In the genomic region with DNA sequence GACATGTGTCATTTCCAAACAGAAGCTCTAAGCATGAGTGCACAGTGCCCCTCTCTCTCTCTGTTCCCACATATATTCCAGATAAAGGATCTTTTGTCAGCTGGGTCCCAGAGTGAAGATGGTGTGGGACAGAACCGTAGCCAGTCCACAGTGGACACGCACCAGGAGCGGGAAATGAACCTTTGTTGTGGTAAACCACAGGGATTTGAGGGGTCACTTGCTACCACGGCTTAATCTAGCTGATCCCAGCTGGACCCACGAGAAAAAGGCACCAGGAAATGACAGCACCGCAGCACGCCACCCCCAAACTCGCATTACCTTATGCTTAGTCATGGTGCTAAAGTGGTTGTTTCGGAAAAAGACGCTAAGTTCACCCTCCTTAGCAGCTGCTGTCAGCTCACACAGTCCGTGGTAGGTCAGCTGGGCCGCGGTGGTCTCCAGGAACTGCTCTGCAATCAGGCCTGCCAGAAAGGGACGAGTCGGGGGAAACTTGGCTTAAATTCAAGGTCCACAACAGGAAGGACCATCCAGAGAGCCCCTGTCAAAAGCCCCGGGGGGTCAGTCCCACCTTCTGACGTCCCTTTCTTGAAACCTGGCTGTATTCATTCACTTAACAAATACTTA, we compare ENCODE assay signal across 1 cellular context.
A peak's percentile ranks its signal among the peaks of the same experiment; 100 is the strongest.
TF ChIP-seq lines count a peak whose summit lies in the region.

No MANE protein-coding gene starts in this region.

TF ChIP-seq in K562, 482 proteins besides CTCF, POLR2A, EP300 and RAD21 (continued from another document and continues in another):
- TF ChIP-seq, protein P1, sequence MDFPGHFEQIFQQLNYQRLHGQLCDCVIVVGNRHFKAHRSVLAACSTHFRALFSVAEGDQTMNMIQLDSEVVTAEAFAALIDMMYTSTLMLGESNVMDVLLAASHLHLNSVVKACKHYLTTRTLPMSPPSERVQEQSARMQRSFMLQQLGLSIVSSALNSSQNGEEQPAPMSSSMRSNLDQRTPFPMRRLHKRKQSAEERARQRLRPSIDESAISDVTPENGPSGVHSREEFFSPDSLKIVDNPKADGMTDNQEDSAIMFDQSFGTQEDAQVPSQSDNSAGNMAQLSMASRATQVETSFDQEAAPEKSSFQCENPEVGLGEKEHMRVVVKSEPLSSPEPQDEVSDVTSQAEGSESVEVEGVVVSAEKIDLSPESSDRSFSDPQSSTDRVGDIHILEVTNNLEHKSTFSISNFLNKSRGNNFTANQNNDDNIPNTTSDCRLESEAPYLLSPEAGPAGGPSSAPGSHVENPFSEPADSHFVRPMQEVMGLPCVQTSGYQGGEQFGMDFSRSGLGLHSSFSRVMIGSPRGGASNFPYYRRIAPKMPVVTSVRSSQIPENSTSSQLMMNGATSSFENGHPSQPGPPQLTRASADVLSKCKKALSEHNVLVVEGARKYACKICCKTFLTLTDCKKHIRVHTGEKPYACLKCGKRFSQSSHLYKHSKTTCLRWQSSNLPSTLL (IDR thresholded peaks at IDR 0.05): no peak
- 0 out of 2 replicates have a peak, but pooled peaks have one; percentile 14 for TF ChIP-seq RHOXF2B (CRISPR knock-in tag; conservative IDR thresholded peaks at IDR 0.05)
- no peak; the same call in 1 of the 2 replicates for TF ChIP-seq BRD4 (IDR thresholded peaks at IDR 0.05)
- no peak for TF ChIP-seq WHSC1 (IDR thresholded peaks at IDR 0.05; ENCODE audit: low read length)
- no peak for TF ChIP-seq KLF16 (IDR thresholded peaks at IDR 0.05)
- no peak for TF ChIP-seq SIN3B (IDR thresholded peaks at IDR 0.05; ENCODE audit: low read depth)
- TF ChIP-seq SAFB2 (IDR thresholded peaks at IDR 0.05; ENCODE audit: borderline replicate concordance, low read depth, low read length, severe bottlenecking): no peak
- TF ChIP-seq SUPT5H (IDR thresholded peaks at IDR 0.05): no peak
- TF ChIP-seq ESRRA (IDR thresholded peaks at IDR 0.05; ENCODE audit: borderline replicate concordance, low read depth): peak; percentile 74; the same call in 1 of the 2 replicates
- no peak for TF ChIP-seq ZBED1 (IDR thresholded peaks at IDR 0.05)
- no peak for TF ChIP-seq PCBP1 (IDR thresholded peaks at IDR 0.05; ENCODE audit: low read depth, low read length, poor library complexity, severe bottlenecking)
- peak; percentile 86; the same call in 1 of the 2 replicates for TF ChIP-seq ZNF197 (CRISPR knock-in tag; IDR thresholded peaks at IDR 0.05; ENCODE audit: low read depth)
- TF ChIP-seq, protein P2, sequence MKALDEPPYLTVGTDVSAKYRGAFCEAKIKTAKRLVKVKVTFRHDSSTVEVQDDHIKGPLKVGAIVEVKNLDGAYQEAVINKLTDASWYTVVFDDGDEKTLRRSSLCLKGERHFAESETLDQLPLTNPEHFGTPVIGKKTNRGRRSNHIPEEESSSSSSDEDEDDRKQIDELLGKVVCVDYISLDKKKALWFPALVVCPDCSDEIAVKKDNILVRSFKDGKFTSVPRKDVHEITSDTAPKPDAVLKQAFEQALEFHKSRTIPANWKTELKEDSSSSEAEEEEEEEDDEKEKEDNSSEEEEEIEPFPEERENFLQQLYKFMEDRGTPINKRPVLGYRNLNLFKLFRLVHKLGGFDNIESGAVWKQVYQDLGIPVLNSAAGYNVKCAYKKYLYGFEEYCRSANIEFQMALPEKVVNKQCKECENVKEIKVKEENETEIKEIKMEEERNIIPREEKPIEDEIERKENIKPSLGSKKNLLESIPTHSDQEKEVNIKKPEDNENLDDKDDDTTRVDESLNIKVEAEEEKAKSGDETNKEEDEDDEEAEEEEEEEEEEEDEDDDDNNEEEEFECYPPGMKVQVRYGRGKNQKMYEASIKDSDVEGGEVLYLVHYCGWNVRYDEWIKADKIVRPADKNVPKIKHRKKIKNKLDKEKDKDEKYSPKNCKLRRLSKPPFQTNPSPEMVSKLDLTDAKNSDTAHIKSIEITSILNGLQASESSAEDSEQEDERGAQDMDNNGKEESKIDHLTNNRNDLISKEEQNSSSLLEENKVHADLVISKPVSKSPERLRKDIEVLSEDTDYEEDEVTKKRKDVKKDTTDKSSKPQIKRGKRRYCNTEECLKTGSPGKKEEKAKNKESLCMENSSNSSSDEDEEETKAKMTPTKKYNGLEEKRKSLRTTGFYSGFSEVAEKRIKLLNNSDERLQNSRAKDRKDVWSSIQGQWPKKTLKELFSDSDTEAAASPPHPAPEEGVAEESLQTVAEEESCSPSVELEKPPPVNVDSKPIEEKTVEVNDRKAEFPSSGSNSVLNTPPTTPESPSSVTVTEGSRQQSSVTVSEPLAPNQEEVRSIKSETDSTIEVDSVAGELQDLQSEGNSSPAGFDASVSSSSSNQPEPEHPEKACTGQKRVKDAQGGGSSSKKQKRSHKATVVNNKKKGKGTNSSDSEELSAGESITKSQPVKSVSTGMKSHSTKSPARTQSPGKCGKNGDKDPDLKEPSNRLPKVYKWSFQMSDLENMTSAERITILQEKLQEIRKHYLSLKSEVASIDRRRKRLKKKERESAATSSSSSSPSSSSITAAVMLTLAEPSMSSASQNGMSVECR (CRISPR knock-in tag; IDR thresholded peaks at IDR 0.05): no peak; the same call in 1 of the 2 replicates
- TF ChIP-seq JUNB (CRISPR knock-in tag; conservative IDR thresholded peaks at IDR 0.05): no peak
- TF ChIP-seq KDM1A (IDR thresholded peaks at IDR 0.05): peak; percentile 44 to 45; a peak in 3 of 4 replicates
- TF ChIP-seq, protein P3, sequence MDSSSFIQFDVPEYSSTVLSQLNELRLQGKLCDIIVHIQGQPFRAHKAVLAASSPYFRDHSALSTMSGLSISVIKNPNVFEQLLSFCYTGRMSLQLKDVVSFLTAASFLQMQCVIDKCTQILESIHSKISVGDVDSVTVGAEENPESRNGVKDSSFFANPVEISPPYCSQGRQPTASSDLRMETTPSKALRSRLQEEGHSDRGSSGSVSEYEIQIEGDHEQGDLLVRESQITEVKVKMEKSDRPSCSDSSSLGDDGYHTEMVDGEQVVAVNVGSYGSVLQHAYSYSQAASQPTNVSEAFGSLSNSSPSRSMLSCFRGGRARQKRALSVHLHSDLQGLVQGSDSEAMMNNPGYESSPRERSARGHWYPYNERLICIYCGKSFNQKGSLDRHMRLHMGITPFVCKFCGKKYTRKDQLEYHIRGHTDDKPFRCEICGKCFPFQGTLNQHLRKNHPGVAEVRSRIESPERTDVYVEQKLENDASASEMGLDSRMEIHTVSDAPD (CRISPR knock-in tag; IDR thresholded peaks at IDR 0.05): no peak
- TF ChIP-seq ZC3H4 (CRISPR knock-in tag; IDR thresholded peaks at IDR 0.05; ENCODE audit: borderline replicate concordance): no peak
- TF ChIP-seq, protein P4, sequence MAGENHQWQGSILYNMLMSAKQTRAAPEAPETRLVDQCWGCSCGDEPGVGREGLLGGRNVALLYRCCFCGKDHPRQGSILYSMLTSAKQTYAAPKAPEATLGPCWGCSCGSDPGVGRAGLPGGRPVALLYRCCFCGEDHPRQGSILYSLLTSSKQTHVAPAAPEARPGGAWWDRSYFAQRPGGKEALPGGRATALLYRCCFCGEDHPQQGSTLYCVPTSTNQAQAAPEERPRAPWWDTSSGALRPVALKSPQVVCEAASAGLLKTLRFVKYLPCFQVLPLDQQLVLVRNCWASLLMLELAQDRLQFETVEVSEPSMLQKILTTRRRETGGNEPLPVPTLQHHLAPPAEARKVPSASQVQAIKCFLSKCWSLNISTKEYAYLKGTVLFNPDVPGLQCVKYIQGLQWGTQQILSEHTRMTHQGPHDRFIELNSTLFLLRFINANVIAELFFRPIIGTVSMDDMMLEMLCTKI (IDR thresholded peaks at IDR 0.05; ENCODE audit: partially characterized antibody): no peak
- TF ChIP-seq ELF2 (CRISPR knock-in tag; IDR thresholded peaks at IDR 0.05): no peak; the same call in 1 of the 2 replicates
- TF ChIP-seq TFAM (CRISPR knock-in tag; conservative IDR thresholded peaks at IDR 0.05): no peak
- no peak for TF ChIP-seq ESRRB (CRISPR knock-in tag; IDR thresholded peaks at IDR 0.05; ENCODE audit: borderline replicate concordance)
- TF ChIP-seq, protein P5, sequence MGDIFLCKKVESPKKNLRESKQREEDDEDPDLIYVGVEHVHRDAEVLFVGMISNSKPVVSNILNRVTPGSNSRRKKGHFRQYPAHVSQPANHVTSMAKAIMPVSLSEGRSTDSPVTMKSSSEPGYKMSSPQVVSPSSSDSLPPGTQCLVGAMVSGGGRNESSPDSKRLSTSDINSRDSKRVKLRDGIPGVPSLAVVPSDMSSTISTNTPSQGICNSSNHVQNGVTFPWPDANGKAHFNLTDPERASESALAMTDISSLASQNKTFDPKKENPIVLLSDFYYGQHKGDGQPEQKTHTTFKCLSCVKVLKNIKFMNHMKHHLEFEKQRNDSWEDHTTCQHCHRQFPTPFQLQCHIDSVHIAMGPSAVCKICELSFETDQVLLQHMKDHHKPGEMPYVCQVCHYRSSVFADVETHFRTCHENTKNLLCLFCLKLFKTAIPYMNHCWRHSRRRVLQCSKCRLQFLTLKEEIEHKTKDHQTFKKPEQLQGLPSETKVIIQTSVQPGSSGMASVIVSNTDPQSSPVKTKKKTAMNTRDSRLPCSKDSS (IDR thresholded peaks at IDR 0.05; ENCODE audit: low read depth, partially characterized antibody): no peak
- peak; percentile 34; the same call in 1 of the 2 replicates for TF ChIP-seq TCF7L2 (IDR thresholded peaks at IDR 0.05; ENCODE audit: low read depth, low read length)
- TF ChIP-seq, protein P6, sequence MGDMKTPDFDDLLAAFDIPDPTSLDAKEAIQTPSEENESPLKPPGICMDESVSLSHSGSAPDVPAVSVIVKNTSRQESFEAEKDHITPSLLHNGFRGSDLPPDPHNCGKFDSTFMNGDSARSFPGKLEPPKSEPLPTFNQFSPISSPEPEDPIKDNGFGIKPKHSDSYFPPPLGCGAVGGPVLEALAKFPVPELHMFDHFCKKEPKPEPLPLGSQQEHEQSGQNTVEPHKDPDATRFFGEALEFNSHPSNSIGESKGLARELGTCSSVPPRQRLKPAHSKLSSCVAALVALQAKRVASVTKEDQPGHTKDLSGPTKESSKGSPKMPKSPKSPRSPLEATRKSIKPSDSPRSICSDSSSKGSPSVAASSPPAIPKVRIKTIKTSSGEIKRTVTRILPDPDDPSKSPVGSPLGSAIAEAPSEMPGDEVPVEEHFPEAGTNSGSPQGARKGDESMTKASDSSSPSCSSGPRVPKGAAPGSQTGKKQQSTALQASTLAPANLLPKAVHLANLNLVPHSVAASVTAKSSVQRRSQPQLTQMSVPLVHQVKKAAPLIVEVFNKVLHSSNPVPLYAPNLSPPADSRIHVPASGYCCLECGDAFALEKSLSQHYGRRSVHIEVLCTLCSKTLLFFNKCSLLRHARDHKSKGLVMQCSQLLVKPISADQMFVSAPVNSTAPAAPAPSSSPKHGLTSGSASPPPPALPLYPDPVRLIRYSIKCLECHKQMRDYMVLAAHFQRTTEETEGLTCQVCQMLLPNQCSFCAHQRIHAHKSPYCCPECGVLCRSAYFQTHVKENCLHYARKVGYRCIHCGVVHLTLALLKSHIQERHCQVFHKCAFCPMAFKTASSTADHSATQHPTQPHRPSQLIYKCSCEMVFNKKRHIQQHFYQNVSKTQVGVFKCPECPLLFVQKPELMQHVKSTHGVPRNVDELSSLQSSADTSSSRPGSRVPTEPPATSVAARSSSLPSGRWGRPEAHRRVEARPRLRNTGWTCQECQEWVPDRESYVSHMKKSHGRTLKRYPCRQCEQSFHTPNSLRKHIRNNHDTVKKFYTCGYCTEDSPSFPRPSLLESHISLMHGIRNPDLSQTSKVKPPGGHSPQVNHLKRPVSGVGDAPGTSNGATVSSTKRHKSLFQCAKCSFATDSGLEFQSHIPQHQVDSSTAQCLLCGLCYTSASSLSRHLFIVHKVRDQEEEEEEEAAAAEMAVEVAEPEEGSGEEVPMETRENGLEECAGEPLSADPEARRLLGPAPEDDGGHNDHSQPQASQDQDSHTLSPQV (IDR thresholded peaks at IDR 0.05): peak; percentile 98
- no peak for TF ChIP-seq ZNF696 (CRISPR knock-in tag; conservative IDR thresholded peaks at IDR 0.05)
- no peak for TF ChIP-seq ZNF121 (CRISPR knock-in tag; conservative IDR thresholded peaks at IDR 0.05)
- TF ChIP-seq, protein P7, sequence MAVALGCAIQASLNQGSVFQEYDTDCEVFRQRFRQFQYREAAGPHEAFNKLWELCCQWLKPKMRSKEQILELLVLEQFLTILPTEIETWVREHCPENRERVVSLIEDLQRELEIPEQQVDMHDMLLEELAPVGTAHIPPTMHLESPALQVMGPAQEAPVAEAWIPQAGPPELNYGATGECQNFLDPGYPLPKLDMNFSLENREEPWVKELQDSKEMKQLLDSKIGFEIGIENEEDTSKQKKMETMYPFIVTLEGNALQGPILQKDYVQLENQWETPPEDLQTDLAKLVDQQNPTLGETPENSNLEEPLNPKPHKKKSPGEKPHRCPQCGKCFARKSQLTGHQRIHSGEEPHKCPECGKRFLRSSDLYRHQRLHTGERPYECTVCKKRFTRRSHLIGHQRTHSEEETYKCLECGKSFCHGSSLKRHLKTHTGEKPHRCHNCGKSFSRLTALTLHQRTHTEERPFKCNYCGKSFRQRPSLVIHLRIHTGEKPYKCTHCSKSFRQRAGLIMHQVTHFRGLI (CRISPR knock-in tag; IDR thresholded peaks at IDR 0.05): no peak
- no peak for TF ChIP-seq HNRNPK (IDR thresholded peaks at IDR 0.05; ENCODE audit: low read depth, low read length, poor library complexity, severe bottlenecking)
- TF ChIP-seq HEY1 (CRISPR knock-in tag; IDR thresholded peaks at IDR 0.05; ENCODE audit: borderline replicate concordance): no peak
- TF ChIP-seq SP2 (IDR thresholded peaks at IDR 0.05; ENCODE audit: extremely low read depth, low read depth, low read length, poor library complexity, severe bottlenecking): no peak
- TF ChIP-seq RBM15 (IDR thresholded peaks at IDR 0.05; ENCODE audit: insufficient read depth, low read length): no peak
- peak; percentile 29; the same call in 1 of the 2 replicates for TF ChIP-seq TAL1 (IDR thresholded peaks at IDR 0.05)
- TF ChIP-seq MTA1 (IDR thresholded peaks at IDR 0.05; ENCODE audit: borderline replicate concordance): 0 out of 2 replicates have a peak, but pooled peaks have one; percentile 70
- TF ChIP-seq, protein P8, sequence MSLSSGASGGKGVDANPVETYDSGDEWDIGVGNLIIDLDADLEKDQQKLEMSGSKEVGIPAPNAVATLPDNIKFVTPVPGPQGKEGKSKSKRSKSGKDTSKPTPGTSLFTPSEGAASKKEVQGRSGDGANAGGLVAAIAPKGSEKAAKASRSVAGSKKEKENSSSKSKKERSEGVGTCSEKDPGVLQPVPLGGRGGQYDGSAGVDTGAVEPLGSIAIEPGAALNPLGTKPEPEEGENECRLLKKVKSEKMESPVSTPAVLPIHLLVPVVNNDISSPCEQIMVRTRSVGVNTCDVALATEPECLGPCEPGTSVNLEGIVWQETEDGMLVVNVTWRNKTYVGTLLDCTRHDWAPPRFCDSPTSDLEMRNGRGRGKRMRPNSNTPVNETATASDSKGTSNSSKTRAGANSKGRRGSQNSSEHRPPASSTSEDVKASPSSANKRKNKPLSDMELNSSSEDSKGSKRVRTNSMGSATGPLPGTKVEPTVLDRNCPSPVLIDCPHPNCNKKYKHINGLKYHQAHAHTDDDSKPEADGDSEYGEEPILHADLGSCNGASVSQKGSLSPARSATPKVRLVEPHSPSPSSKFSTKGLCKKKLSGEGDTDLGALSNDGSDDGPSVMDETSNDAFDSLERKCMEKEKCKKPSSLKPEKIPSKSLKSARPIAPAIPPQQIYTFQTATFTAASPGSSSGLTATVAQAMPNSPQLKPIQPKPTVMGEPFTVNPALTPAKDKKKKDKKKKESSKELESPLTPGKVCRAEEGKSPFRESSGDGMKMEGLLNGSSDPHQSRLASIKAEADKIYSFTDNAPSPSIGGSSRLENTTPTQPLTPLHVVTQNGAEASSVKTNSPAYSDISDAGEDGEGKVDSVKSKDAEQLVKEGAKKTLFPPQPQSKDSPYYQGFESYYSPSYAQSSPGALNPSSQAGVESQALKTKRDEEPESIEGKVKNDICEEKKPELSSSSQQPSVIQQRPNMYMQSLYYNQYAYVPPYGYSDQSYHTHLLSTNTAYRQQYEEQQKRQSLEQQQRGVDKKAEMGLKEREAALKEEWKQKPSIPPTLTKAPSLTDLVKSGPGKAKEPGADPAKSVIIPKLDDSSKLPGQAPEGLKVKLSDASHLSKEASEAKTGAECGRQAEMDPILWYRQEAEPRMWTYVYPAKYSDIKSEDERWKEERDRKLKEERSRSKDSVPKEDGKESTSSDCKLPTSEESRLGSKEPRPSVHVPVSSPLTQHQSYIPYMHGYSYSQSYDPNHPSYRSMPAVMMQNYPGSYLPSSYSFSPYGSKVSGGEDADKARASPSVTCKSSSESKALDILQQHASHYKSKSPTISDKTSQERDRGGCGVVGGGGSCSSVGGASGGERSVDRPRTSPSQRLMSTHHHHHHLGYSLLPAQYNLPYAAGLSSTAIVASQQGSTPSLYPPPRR (CRISPR knock-in tag; IDR thresholded peaks at IDR 0.05; ENCODE audit: borderline replicate concordance): no peak
